ENCODE assay signal across 8 cellular contexts in genomic region chr1:149899460-149900284, GRCh38. TPM values are rescaled to one million over a fixed set of nuclear protein-coding genes. Genes with fewer than 3 reads are reported as not detected.
DNase-seq lines count a peak whose midpoint lies in the region; ATAC-seq, FAIRE-seq and TF ChIP-seq lines count a peak whose summit lies in the region.

BOLA1 (plus strand) TSS chr1:149899568; CDS start chr1:149900060, 492 bp downstream.

- in situ Hi-C loops in brain microvascular endothelial cell (cut with HindIII; ENCODE audit: low pct_ligation_motif_present, low sequenced_read_pairs) (no loop called here), gastrocnemius medialis (cut with MboI; ENCODE audit: low sequenced_read_pairs in 4 of 4) (no loop called here)

- WGBS in iPS DF 6.9 (ENCODE audit: insufficient coverage, insufficient read length) = no CpG with 5 or more reads among the region's 65 CpGs

- H3K36me3 ChIP-seq in brain microvascular endothelial cell (replicated peaks) (peaks cover 3% of the 10 kb centered on the region), iPS DF 6.9 (ENCODE audit: control insufficient read depth, insufficient read depth, low read length) (no peaks in the 10 kb centered on the region), gastrocnemius medialis (no peaks in the 10 kb centered on the region)

- peak; percentile 77 to 80 for TF ChIP-seq POLR2A in gastrocnemius medialis (IDR thresholded peaks at IDR 0.05)

- H3K4me1 ChIP-seq in iPS DF 6.9 (ENCODE audit: control insufficient read depth, insufficient read depth, low read length) = no peaks in the 10 kb centered on the region; the same call in 1 of the 2 replicates
- peaks cover 11% of the 10 kb centered on the region in 2 donors for H3K4me1 ChIP-seq in gastrocnemius medialis

- peak within 1 kb of the TSS; percentile 58 for H3K4me3 ChIP-seq in brain microvascular endothelial cell (ENCODE audit: low read depth, low read length)
- peak within 1 kb of the TSS; percentile 16; the same call in 1 of the 2 replicates for H3K4me3 ChIP-seq in iPS DF 6.9 (ENCODE audit: low read length)
- H3K4me3 ChIP-seq in gastrocnemius medialis = peak within 1 kb of the TSS; percentile 59 to 81 (median 66)

- no peak for TF ChIP-seq CTCF in brain microvascular endothelial cell (IDR thresholded peaks at IDR 0.05; ENCODE audit: low read depth, low read length, missing control alignments)
- TF ChIP-seq CTCF in gastrocnemius medialis (IDR thresholded peaks at IDR 0.05 in 4 of 5, conservative IDR thresholded peaks at IDR 0.05 in 1 of 5) = no peak

- H3K27me3 ChIP-seq in brain microvascular endothelial cell (replicated peaks) = no peaks in the 10 kb centered on the region
- no peaks in the 10 kb centered on the region for H3K27me3 ChIP-seq in iPS DF 6.9 (ENCODE audit: control insufficient read depth, insufficient read depth, low read length)
- H3K27me3 ChIP-seq in gastrocnemius medialis = no peaks in the 10 kb centered on the region

- ATAC-seq in HG02981 (IDR thresholded peaks at IDR 0.05; ENCODE audit: unreplicated experiment) (peak; percentile 89), gastrocnemius medialis (peak; percentile 99), GM19455 (IDR thresholded peaks at IDR 0.05; ENCODE audit: unreplicated experiment) (no peak)

- H3K27ac ChIP-seq in brain microvascular endothelial cell (peak within 1 kb of the TSS; percentile 56), iPS DF 6.9 (ENCODE audit: low read length) (no peak within 1 kb of the TSS), gastrocnemius medialis (peak within 1 kb of the TSS; percentile 82 to 90 (median 88))

- peak; percentile 91 for DNase-seq in GM18507 (ENCODE audit: extremely low spot score, insufficient read length, low read depth)
- peak; percentile 81 for DNase-seq in NCI-H2081 treated with DMSO at 0.1 percent for 48 hours (lab: John Stamatoyannopoulos, UW)
- DNase-seq in UCSD-AML1 (lab: John Stamatoyannopoulos, UW; ENCODE audit: unreplicated experiment) = peak; percentile 73
- peak; percentile 87 for DNase-seq in brain microvascular endothelial cell
- no peak for DNase-seq in iPS DF 6.9 (ENCODE audit: low read depth, low spot score)
- DNase-seq in gastrocnemius medialis = peak; percentile 91 to 92

- H3K9me3 ChIP-seq in iPS DF 6.9 (ENCODE audit: control insufficient read depth, insufficient read depth, low read length) = no peaks in the 10 kb centered on the region
- H3K9me3 ChIP-seq in gastrocnemius medialis = no peaks in the 10 kb centered on the region

- intact Hi-C loops in gastrocnemius medialis (cut with DNase I; ENCODE audit: low total_unique reads) = loop anchor here (1.0 kb wide), 1 partner anchor 28 kb away; the partner anchor contains the start of gene SF3B4

- FAIRE-seq in GM18507 (lab: Jason Lieb, UNC) = peak; percentile 99

RNA-seq across cellular contexts. Expression of gene BOLA1, which starts in this region (rescaled TPM):
- total RNA-seq in gastrocnemius medialis = 10 to 100 TPM; 17.0 to 35.4 (median 28.7) TPM
